In the genomic region with DNA sequence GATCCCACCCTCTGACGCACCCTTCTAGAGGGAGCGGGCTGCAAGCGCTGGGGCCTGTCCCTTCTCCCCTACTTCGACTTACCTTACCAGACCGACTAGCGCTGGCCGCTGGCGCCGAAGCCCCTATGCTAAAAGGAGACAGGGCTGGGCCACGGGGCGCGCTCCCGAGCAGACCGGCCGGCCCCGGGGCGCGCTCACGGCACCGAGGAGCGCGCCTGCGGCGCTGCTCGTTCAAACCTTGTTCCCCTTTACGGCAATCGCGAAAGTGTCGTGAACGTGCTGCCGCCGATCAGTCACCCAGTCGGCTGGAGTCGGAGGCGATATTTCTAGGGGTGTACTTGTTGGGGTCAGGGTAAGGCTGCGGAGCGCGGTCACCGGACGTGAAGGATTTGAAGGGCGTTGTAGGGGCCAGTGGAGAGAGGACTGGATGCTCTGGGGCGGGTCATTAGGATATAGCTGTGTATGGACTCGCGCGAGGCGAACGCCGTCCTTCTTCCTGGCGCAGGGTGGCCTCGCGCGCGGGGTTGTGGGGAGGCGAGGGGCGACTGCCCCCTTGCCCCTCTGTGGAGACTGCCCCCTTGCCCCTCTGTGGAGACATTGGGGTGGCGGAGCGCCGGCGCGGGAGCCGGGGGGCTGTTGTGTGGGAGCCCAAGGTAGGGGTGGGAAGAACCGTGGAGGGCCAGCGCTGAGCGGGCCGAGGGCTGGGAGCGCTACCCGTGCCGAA, we compare ENCODE assay signal across 8 cellular contexts. TPM values are rescaled to one million over a fixed set of nuclear protein-coding genes. Genes with fewer than 3 reads are reported as not detected.
DNase-seq lines count a peak whose midpoint lies in the region; ATAC-seq, FAIRE-seq and TF ChIP-seq lines count a peak whose summit lies in the region.

A gene (plus strand): TSS at position 268 of the 724 bp plus-strand sequence. CDS start 7,492 bp downstream, outside the sequence.
A gene (minus strand): TSS at position 138 of the 724 bp plus-strand sequence. CDS start 8,539 bp downstream, outside the sequence.

- TF ChIP-seq EP300 in H1 (IDR thresholded peaks at IDR 0.05; ENCODE audit: borderline replicate concordance in 1 of 2, low read depth in 2 of 2, low read length in 2 of 2) = no peak

- H3K4ac ChIP-seq in H1 (replicated peaks; ENCODE audit: insufficient read length, low read depth, low read length) = peak within 1 kb of the TSS; percentile 83

- H3K56ac ChIP-seq in H1 (replicated peaks; ENCODE audit: insufficient read length, low read depth, low read length) = peak within 1 kb of the TSS; percentile 99

- H3K23ac ChIP-seq in H1 (ENCODE audit: insufficient read length) = no peak within 1 kb of the TSS

- H4K20me1 ChIP-seq in H1 (replicated peaks in 1 of 2; ENCODE audit: control insufficient read depth in 1 of 2, insufficient read depth in 2 of 2, low read length in 2 of 2) = no peaks in the 10 kb centered on the region

- no peak for TF ChIP-seq RAD21 in H1 (IDR thresholded peaks at IDR 0.05 in 1 of 2, conservative IDR thresholded peaks at IDR 0.05 in 1 of 2; ENCODE audit: low read depth in 2 of 2, low read length in 2 of 2)

- H3K36me3 Mint-ChIP-seq in memory B cell = peaks cover 21% of the 10 kb centered on the region

- peak within 1 kb of the TSS; percentile 52 to 84 (median 82) for H3K4me3 ChIP-seq in H1 (ENCODE audit: extremely low read depth in 1 of 4, insufficient read depth in 2 of 4, low read depth in 3 of 4, low read length in 4 of 4)

- H3K27me3 ChIP-seq in H1 (replicated peaks in 1 of 4; ENCODE audit: control insufficient read depth in 3 of 4, extremely low read depth in 1 of 4, insufficient read depth in 3 of 4, low read length in 3 of 4) = no peaks in the 10 kb centered on the region

- no peak within 1 kb of the TSS for H2BK20ac ChIP-seq in H1 (ENCODE audit: low read length)

- H3K4me1 ChIP-seq in H1 (replicated peaks in 1 of 4; ENCODE audit: control insufficient read depth in 3 of 4, insufficient read depth in 4 of 4, low read length in 3 of 4) = peaks cover 0 to 8% (median 0%) of the 10 kb centered on the region in 4 experiments; a peak in 3 of 7 replicates

- H3K27ac Mint-ChIP-seq in memory B cell = peak within 1 kb of the TSS; percentile 91

- peaks cover 7 to 54% of the 10 kb centered on the region in 2 experiments for H3K79me2 ChIP-seq in H1 (ENCODE audit: control insufficient read depth in 1 of 2, insufficient read depth in 2 of 2, low read length in 2 of 2)

- H3K27me3 Mint-ChIP-seq in memory B cell = no peaks in the 10 kb centered on the region

- no peaks in the 10 kb centered on the region for H3K23me2 ChIP-seq in H1 (ENCODE audit: low read depth, low read length)

- H2BK15ac ChIP-seq in H1 (ENCODE audit: low read length) = no peak within 1 kb of the TSS

- H3K4me2 ChIP-seq in H1 (ENCODE audit: insufficient read depth in 1 of 2, low read depth in 2 of 2, low read length in 2 of 2) = peak within 1 kb of the TSS; percentile 57 to 77

- peak; percentile 77 to 78 for TF ChIP-seq POLR2A in H1 (IDR thresholded peaks at IDR 0.05; ENCODE audit: control extremely low read depth in 1 of 2, low read depth in 2 of 2, low read length in 2 of 2)

- POLR2A ChIA-PET in H1 (lab: Charles Lee; ENCODE audit: partially characterized antibody) = interaction anchor here (0.6 to 1.9 kb wide), 9 partner anchors 10 to 309 kb away, joined by 3 to 15 read pairs (median 4); a partner anchor contains a TSS

- H3K9ac ChIP-seq in H1 (replicated peaks in 1 of 4; ENCODE audit: extremely low read depth in 1 of 4, low read depth in 3 of 4, low read length in 3 of 4) = peak within 1 kb of the TSS; percentile 73 to 83 (median 79)

- H3K9me3 ChIP-seq in H1 (ENCODE audit: insufficient read depth in 2 of 2, low read depth in 1 of 2, low read length in 1 of 2) = no peaks in the 10 kb centered on the region

- peak within 1 kb of the TSS; percentile 96 for H4K8ac ChIP-seq in H1 (ENCODE audit: extremely low read depth, insufficient read depth, low read length)

- DNase-seq in COLO668 (lab: John Stamatoyannopoulos, UW; ENCODE audit: unreplicated experiment) (peak; percentile 99), HT-29 (ENCODE audit: low spot score) (peak; percentile 95), H1 (ENCODE audit: low read depth in 1 of 2, low spot score in 2 of 2) (peak; percentile 88 to 96), memory B cell (ENCODE audit: low spot score in 2 of 2) (peak; percentile 86 to 93)
- DNase-seq in NK-92 treated with Interleukin-12 subunit alpha and Interleukin-12 subunit beta, amount 100 ng/mL, for 24 hours (lab: John Stamatoyannopoulos, UW) = peak; percentile 91
- DNase-seq in activated CD8-positive, alpha-beta memory T cell treated with anti-CD3 and anti-CD28 coated beads for 4 hours (ENCODE audit: low read depth in 2 of 2) = peak; percentile 84 to 86
- peak; percentile 84 for DNase-seq in stimulated activated CD8-positive, alpha-beta memory T cell treated with anti-CD3 and anti-CD28 coated beads, Interleukin-12 subunit alpha, Interleukin-12 subunit beta, amount 100 ng/mL, for 1 hour (ENCODE audit: low read depth)

- H3K36me3 ChIP-seq in H1 (ENCODE audit: control insufficient read depth in 2 of 4, insufficient read depth in 4 of 4, low read length in 3 of 4) = peaks cover 0 to 18% (median 2%) of the 10 kb centered on the region in 4 experiments; a peak in 3 of 8 replicates

- H3K9me3 Mint-ChIP-seq in memory B cell = no peaks in the 10 kb centered on the region

- peak within 1 kb of the TSS; percentile 86; the same call in 1 of the 2 replicates for H3K27ac ChIP-seq in H1 (ENCODE audit: low read depth, low read length)

- H2BK120ac ChIP-seq in H1 (replicated peaks; ENCODE audit: low read depth, low read length) = no peak within 1 kb of the TSS

- WGBS in H1 (ENCODE audit: extremely low coverage in 1 of 2, insufficient coverage in 1 of 2, insufficient read length in 1 of 2, insufficient replicate concordance in 2 of 2, low coverage in 1 of 2, low lambda C conversion rate in 2 of 2, missing lambda C conversion rate in 1 of 2), 2 experiments = 2% methylated on average over 61 of the region's 68 CpGs; no CpG with 5 or more reads in 1 of the 2 experiments

- peak within 1 kb of the TSS; percentile 89 for H3K18ac ChIP-seq in H1 (ENCODE audit: extremely low read depth, low read length)

- peak; percentile 70 for ATAC-seq in GM21360 (IDR thresholded peaks at IDR 0.05; ENCODE audit: unreplicated experiment)
- peak; percentile 79 for ATAC-seq in memory B cell (ENCODE audit: low read depth)

- H3K79me1 ChIP-seq in H1 (ENCODE audit: low read depth, low read length) = no peaks in the 10 kb centered on the region

- no peak within 1 kb of the TSS for H2AK5ac ChIP-seq in H1 (ENCODE audit: low read depth, low read length)

- H3K4me3 Mint-ChIP-seq in memory B cell = peak within 1 kb of the TSS; percentile 98

- H3K4me1 Mint-ChIP-seq in memory B cell = peaks cover 35% of the 10 kb centered on the region

- no peak for FAIRE-seq in H1 (lab: Jason Lieb, UNC)

- no peak for TF ChIP-seq CTCF in H1 (IDR thresholded peaks at IDR 0.05; ENCODE audit: control extremely low read depth in 1 of 3, insufficient read depth in 1 of 3, low read depth in 1 of 3, low read length in 3 of 3)

- H4K5ac ChIP-seq in H1 (ENCODE audit: insufficient read length, low read depth, low read length) = peak within 1 kb of the TSS; percentile 91

- peak within 1 kb of the TSS; percentile 96 for H2AFZ ChIP-seq in H1 (ENCODE audit: low read length)

- H2BK12ac ChIP-seq in H1 (ENCODE audit: low read depth, low read length) = 0 out of 2 replicates have a peak within 1 kb of the TSS, but pooled peaks have one; percentile 3

- peak within 1 kb of the TSS; percentile 32 for H4K91ac ChIP-seq in H1 (replicated peaks; ENCODE audit: insufficient read length, low read length)

- H3K14ac ChIP-seq in H1 (ENCODE audit: insufficient read length) = no peak within 1 kb of the TSS

- peak within 1 kb of the TSS; percentile 79 for H2BK5ac ChIP-seq in H1 (ENCODE audit: low read depth, low read length)

- CTCF ChIA-PET in H1 (lab: Charles Lee; ENCODE audit: partially characterized antibody) = interaction anchor here (0.5 to 1.6 kb wide), 3 partner anchors 110 to 357 kb away, joined by 4 to 6 read pairs (median 4); no protein-coding TSS in a partner anchor

TF ChIP-seq in H1, 55 proteins besides CTCF, POLR2A, EP300 and RAD21 (continues in another document):
- TF ChIP-seq SIN3A (conservative IDR thresholded peaks at IDR 0.05 in 1 of 2, IDR thresholded peaks at IDR 0.05 in 1 of 2; ENCODE audit: low read depth in 1 of 2, low read length in 2 of 2) = peak; percentile 53 to 56; a peak in 1 of 4 replicates

RNA-seq across cellular contexts. Expression of the first gene that starts in this region (rescaled TPM):
- 13.7 and 14.9 TPM in 2 replicates for total RNA-seq in HT-29 (2014; rRNA removed; shearing (Covaris generic))
- total RNA-seq in H1 (2021; fragmentation: NEBNext Ultra II Directional; extraction: Animal tissue kit (Norgen Biotek cat#: 25700)) = 28.6 and 29.6 TPM in 2 replicates
- polyA plus RNA-seq in H1 (2011; rRNA removed) = 9.0 and 18.5 TPM in 2 replicates
- polyA plus RNA-seq in H1 (2011; cell fraction: cytosol; rRNA removed) = 15.3 TPM
- 8.6 TPM for polyA plus RNA-seq in H1 (2011; cell fraction: nucleus; rRNA removed)
- polyA plus RNA-seq in H1 (2012, experiment 1 of 2) = 12.6 to 17.9 TPM (median 14.5 TPM) in 4 replicates
- 3.2 TPM for polyA plus RNA-seq in H1 (2012, experiment 2 of 2)
- polyA plus RNA-seq in H1 (2013, experiment 1 of 2) = 27.3 TPM
- polyA plus RNA-seq in H1 (2013, experiment 2 of 2) = 28.2 TPM
- polyA minus RNA-seq in H1 (2011; rRNA and poly(A)+ RNA removed) = 30.6 and 45.3 TPM in 2 replicates
- 17.5 TPM for polyA minus RNA-seq in H1 (2011; cell fraction: cytosol; rRNA and poly(A)+ RNA removed)
- polyA minus RNA-seq in H1 (2011; cell fraction: nucleus; rRNA and poly(A)+ RNA removed) = 41.0 TPM

RNA-seq across cellular contexts. Expression of the second gene that starts in this region (rescaled TPM):
- total RNA-seq in HT-29 (2014; rRNA removed; shearing (Covaris generic)) = 35.6 and 37.9 TPM in 2 replicates
- 30.0 and 35.2 TPM in 2 replicates for total RNA-seq in H1 (2021; fragmentation: NEBNext Ultra II Directional; extraction: Animal tissue kit (Norgen Biotek cat#: 25700))
- polyA plus RNA-seq in H1 (2011; rRNA removed) = 37.2 and 68.2 TPM in 2 replicates
- 54.1 TPM for polyA plus RNA-seq in H1 (2011; cell fraction: cytosol; rRNA removed)
- polyA plus RNA-seq in H1 (2011; cell fraction: nucleus; rRNA removed) = 30.7 TPM
- 34.0 to 38.5 TPM (median 36.6 TPM) in 4 replicates for polyA plus RNA-seq in H1 (2012, experiment 1 of 2)
- polyA plus RNA-seq in H1 (2012, experiment 2 of 2) = 4.3 TPM
- 43.6 TPM for polyA plus RNA-seq in H1 (2013, experiment 1 of 2)
- 47.0 TPM for polyA plus RNA-seq in H1 (2013, experiment 2 of 2)
- 56.4 and 73.5 TPM in 2 replicates for polyA minus RNA-seq in H1 (2011; rRNA and poly(A)+ RNA removed)
- 15.6 TPM for polyA minus RNA-seq in H1 (2011; cell fraction: cytosol; rRNA and poly(A)+ RNA removed)
- 29.5 TPM for polyA minus RNA-seq in H1 (2011; cell fraction: nucleus; rRNA and poly(A)+ RNA removed)

Comparison
In these comparisons a context has a peak if more than half of its experiments do, and no peak if none do; other contexts are left out.
1. Peak in every context shown above with its lines: DNase-seq, ATAC-seq, H3K4me3 ChIP-seq and H3K27ac ChIP-seq.